11 cellular contexts compared by ENCODE assay signal in the genomic region with DNA sequence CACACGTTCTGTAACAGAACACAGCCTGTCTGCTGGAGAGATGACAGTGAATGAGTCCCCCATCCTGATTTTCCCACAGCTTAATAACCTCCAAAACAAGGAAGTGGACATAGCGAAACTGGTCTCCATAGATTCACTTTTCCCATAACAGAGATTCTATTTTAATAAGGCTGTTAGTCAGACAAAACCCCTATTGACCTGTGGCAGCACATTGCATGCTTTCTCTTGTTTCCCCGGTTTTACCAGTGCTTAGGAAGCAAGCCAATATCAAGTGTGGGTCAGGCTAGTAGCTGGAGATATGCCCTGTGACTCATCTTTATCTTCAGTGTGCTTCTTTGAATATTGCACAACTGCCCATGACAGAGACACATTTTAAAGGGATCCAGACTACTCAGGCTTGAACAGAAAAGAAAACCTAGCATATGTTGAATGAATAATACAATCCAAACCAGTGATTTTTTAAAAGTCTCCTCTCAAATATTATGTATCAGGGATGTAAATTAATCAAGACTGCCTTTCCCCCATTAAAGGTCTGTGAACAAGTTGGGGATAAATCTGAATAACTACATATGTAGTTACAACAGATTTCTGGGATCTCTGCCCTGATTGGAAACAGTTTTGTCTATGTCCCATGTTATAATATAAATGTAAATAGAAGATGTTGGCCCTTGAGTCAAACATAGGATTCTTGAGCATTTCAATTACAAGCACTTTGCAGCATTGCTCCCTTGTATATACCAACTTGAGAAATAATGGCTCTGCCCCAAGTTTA. TPM values are rescaled to one million over a fixed set of nuclear protein-coding genes. Genes with fewer than 3 reads are reported as not detected.
A peak's percentile ranks its signal among the peaks of the same experiment; 100 is the strongest.
DNase-seq lines count a peak whose midpoint lies in the region; ATAC-seq, FAIRE-seq and TF ChIP-seq lines count a peak whose summit lies in the region.
"Had no signal": no experiment of that assay in that cellular context is flagged by ENCODE, and none has a peak within 500 bp of the region (broad histone marks: within the 10 kb centered on the region; RNA-seq: fewer than 3 reads in every experiment).

No MANE protein-coding gene starts in this region.

- no peaks in the 10 kb centered on the region for H3K27me3 ChIP-seq in right atrium auricular region
- no peaks in the 10 kb centered on the region for H3K27me3 ChIP-seq in subcutaneous abdominal adipose tissue (ENCODE audit: control insufficient read depth in 5 of 5, insufficient read depth in 4 of 5, low read length in 5 of 5)
- H3K27me3 ChIP-seq: dorsolateral prefrontal cortex had no signal

- H3K27ac ChIP-seq in VCaP = peak overlapping the region; percentile 95
- peak overlapping the region; percentile 54 to 79 for H3K27ac ChIP-seq in right atrium auricular region
- peak overlapping the region; percentile 3 for H3K27ac ChIP-seq in subcutaneous abdominal adipose tissue (ENCODE audit: low read depth, low read length)
- H3K27ac ChIP-seq: dorsolateral prefrontal cortex had no signal

- no peak for ATAC-seq in HG03571 (IDR thresholded peaks at IDR 0.05; ENCODE audit: unreplicated experiment)

- no peak overlapping the region for H3K4me3 ChIP-seq in right atrium auricular region
- no peak overlapping the region for H3K4me3 ChIP-seq in subcutaneous abdominal adipose tissue (ENCODE audit: low read depth in 1 of 5, low read length in 5 of 5)

- FAIRE-seq in HTR-8/SVneo (lab: Jason Lieb, UNC) = peak; percentile 31

- DNase-seq in HTR-8/SVneo (ENCODE audit: insufficient read length, low spot score) (peak; percentile 44), right atrium auricular region (ENCODE audit: low spot score) (no peak), NCI-H1092 treated with DMSO at 0.1 percent for 48 hours (lab: John Stamatoyannopoulos, UW) (no peak), NCI-H524 treated with DMSO at 0.1 percent for 48 hours (lab: John Stamatoyannopoulos, UW) (no peak), T-helper 9 cell (no peak)
- DNase-seq: activated B cell treated with CpG ODN at 0.5 μM for 24 hours, dorsolateral prefrontal cortex had no signal

- H3K9me3 ChIP-seq in right atrium auricular region = no peaks in the 10 kb centered on the region
- H3K9me3 ChIP-seq in subcutaneous abdominal adipose tissue (ENCODE audit: control insufficient read depth in 5 of 5, low read length in 5 of 5) = peaks cover 0 to 3% (median 0%) of the 10 kb centered on the region in 5 donors

- H3K4me1 ChIP-seq in right atrium auricular region (peaks cover 0 to 25% of the 10 kb centered on the region in 2 donors), subcutaneous abdominal adipose tissue (ENCODE audit: control insufficient read depth in 5 of 5, insufficient read depth in 5 of 5, low read length in 5 of 5) (peaks cover 5 to 14% (median 12%) of the 10 kb centered on the region in 5 donors)

- TF ChIP-seq CTCF in VCaP (conservative IDR thresholded peaks at IDR 0.05) = no peak
- no peak for TF ChIP-seq CTCF in right atrium auricular region (IDR thresholded peaks at IDR 0.05)

- H3K36me3 ChIP-seq in right atrium auricular region (no peaks in the 10 kb centered on the region), subcutaneous abdominal adipose tissue (ENCODE audit: control insufficient read depth in 5 of 5, insufficient read depth in 5 of 5, low read length in 5 of 5) (no peaks in the 10 kb centered on the region)

- H3K9ac ChIP-seq in subcutaneous abdominal adipose tissue (ENCODE audit: low read length in 5 of 5) = peak overlapping the region in 1 of 5 donors; percentile 96

RNA-seq across cellular contexts. Expression of gene CLDN8, which starts 11.9 kb away (rescaled TPM):
- total RNA-seq in right atrium auricular region = not detected
- total RNA-seq: activated B cell treated with CpG ODN at 0.5 μM for 24 hours, dorsolateral prefrontal cortex, pulmonary artery endothelial cell had no signal

RNA-seq across cellular contexts. Expression of gene KRTAP24-1, which starts 54.9 kb away (rescaled TPM):
- not detected for total RNA-seq in right atrium auricular region
- total RNA-seq: activated B cell treated with CpG ODN at 0.5 μM for 24 hours, dorsolateral prefrontal cortex, pulmonary artery endothelial cell had no signal

Comparison
In these comparisons a context has a peak if more than half of its experiments do, and no peak if none do; other contexts are left out.
1. H3K27ac ChIP-seq: peak in every context shown above with its lines; median percentile 95 in VCaP; 66 in right atrium auricular region; 3 in subcutaneous abdominal adipose tissue.